33 cellular contexts compared by ENCODE assay signal in the genomic region with DNA sequence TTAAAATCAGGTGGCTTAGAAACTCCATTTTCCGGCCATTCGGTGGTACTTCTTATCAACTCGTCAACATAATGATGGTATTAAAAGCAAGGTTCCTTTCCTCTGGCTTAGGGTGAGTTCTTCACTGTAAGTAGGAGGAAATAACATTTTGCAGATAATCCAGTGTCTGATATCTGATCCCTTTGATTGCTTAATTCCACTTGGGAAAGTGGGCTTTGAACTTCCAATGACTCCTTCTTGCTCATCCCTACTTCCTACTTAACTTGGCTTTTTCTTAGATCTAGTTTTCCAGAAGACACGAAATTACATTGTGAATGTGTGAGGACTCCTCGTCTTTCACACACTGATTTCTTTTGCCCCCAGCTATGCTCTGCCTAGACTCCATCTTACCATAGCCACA. TPM values are rescaled to one million over a fixed set of nuclear protein-coding genes. Genes with fewer than 3 reads are reported as not detected.
DNase-seq lines count a peak whose midpoint lies in the region; ATAC-seq and TF ChIP-seq lines count a peak whose summit lies in the region.
"Had no signal": no experiment of that assay in that cellular context is flagged by ENCODE, and none has a peak within 500 bp of the region (broad histone marks: within the 10 kb centered on the region; RNA-seq: fewer than 3 reads in every experiment).

No MANE protein-coding gene starts in this region.

- in situ Hi-C loops in mammary epithelial cell (cut with MboI; ENCODE audit: low sequenced_read_pairs in 2 of 2): no loop called here

- no peaks in the 10 kb centered on the region for H3K9me2 ChIP-seq in hepatocyte (replicated peaks; ENCODE audit: insufficient read depth)

- H3K9ac ChIP-seq in mammary epithelial cell (ENCODE audit: insufficient read depth, low read length): no peak overlapping the region
- H3K9ac ChIP-seq: neural progenitor cell had no signal

- H3K79me2 ChIP-seq in mammary epithelial cell (ENCODE audit: insufficient read depth, low read length): peaks cover 2% of the 10 kb centered on the region
- H3K79me2 ChIP-seq in hepatocyte: no peaks in the 10 kb centered on the region

- WGBS in mammary epithelial cell (ENCODE audit: low coverage, missing lambda C conversion rate): 65% methylated on average over 5 of the region's 5 CpGs
- 63% methylated on average over 5 of the region's 5 CpGs for WGBS in hepatocyte (ENCODE audit: low lambda C conversion rate, missing lambda C conversion rate)

- H3K4me3 Mint-ChIP-seq in MCF 10A (ENCODE audit: unreplicated experiment): no peak overlapping the region
- H3K4me3 Mint-ChIP-seq: activated B cell treated with CpG ODN at 0.5 μM for 24 hours; activated CD4-positive, alpha-beta memory T cell treated with anti-CD3 and anti-CD28 coated beads for 36 hours; CD14-positive monocyte; neural progenitor cell; stimulated activated naive B cell treated with anti-CD40 and anti-IgM and Interleukin-4, amounts not matched to agents 10 μg/mL and 1 μg/mL and 100 μg/mL, for 72 hours had no signal

- no peak overlapping the region for H3K27ac Mint-ChIP-seq in MCF 10A (ENCODE audit: low read depth, unreplicated experiment)
- H3K27ac Mint-ChIP-seq: activated B cell treated with CpG ODN at 0.5 μM for 24 hours; activated CD4-positive, alpha-beta memory T cell treated with anti-CD3 and anti-CD28 coated beads for 36 hours; neural progenitor cell; stimulated activated naive B cell treated with anti-CD40 and anti-IgM and Interleukin-4, amounts not matched to agents 10 μg/mL and 1 μg/mL and 100 μg/mL, for 72 hours had no signal

- H3K9me3 Mint-ChIP-seq in MCF 10A (ENCODE audit: unreplicated experiment): no peaks in the 10 kb centered on the region
- H3K9me3 Mint-ChIP-seq: activated B cell treated with CpG ODN at 0.5 μM for 24 hours; activated CD4-positive, alpha-beta memory T cell treated with anti-CD3 and anti-CD28 coated beads for 36 hours; CD14-positive monocyte; neural progenitor cell; stimulated activated naive B cell treated with anti-CD40 and anti-IgM and Interleukin-4, amounts not matched to agents 10 μg/mL and 1 μg/mL and 100 μg/mL, for 72 hours had no signal

- H3K4me2 ChIP-seq in mammary epithelial cell (ENCODE audit: insufficient read depth, low read depth, low read length) (no peak overlapping the region), hepatocyte (no peak overlapping the region)
- H3K4me2 ChIP-seq: neural progenitor cell had no signal

- CTCF ChIA-PET in MCF 10A (lab: Yijun Ruan, JAX): no interaction called here
- CTCF ChIA-PET in mammary epithelial cell (lab: Charles Lee; ENCODE audit: low non-redundant PET): no interaction called here

- BruUV-seq in MCF 10A (replicated peaks; lab: Mats Ljungman, UMichigan) (no TSS peak), mammary epithelial cell (replicated peaks; lab: Mats Ljungman, UMichigan) (no TSS peak)

- no peaks in the 10 kb centered on the region for H3K27me3 ChIP-seq in mammary epithelial cell (ENCODE audit: insufficient read depth, low read length)
- H3K27me3 ChIP-seq in RWPE2 (ENCODE audit: insufficient read depth, poor library complexity, severe bottlenecking): no peaks in the 10 kb centered on the region
- H3K27me3 ChIP-seq in left lung: no peaks in the 10 kb centered on the region
- H3K27me3 ChIP-seq in hepatocyte: no peaks in the 10 kb centered on the region
- H3K27me3 ChIP-seq: neural progenitor cell, vagina had no signal

- H3K4me1 ChIP-seq in mammary epithelial cell (ENCODE audit: insufficient read depth, low read length) (peaks cover 46% of the 10 kb centered on the region), RWPE2 (ENCODE audit: insufficient read depth, poor library complexity, severe bottlenecking) (peaks cover 22% of the 10 kb centered on the region), left lung (no peaks in the 10 kb centered on the region), hepatocyte (ENCODE audit: insufficient read depth) (no peaks in the 10 kb centered on the region)
- H3K4me1 ChIP-seq: neural progenitor cell, psoas muscle, vagina had no signal

- no peaks in the 10 kb centered on the region for H3K27me3 Mint-ChIP-seq in MCF 10A (ENCODE audit: insufficient read depth, unreplicated experiment)
- H3K27me3 Mint-ChIP-seq: activated B cell treated with CpG ODN at 0.5 μM for 24 hours; activated CD4-positive, alpha-beta memory T cell treated with anti-CD3 and anti-CD28 coated beads for 36 hours; stimulated activated naive B cell treated with anti-CD40 and anti-IgM and Interleukin-4, amounts not matched to agents 10 μg/mL and 1 μg/mL and 100 μg/mL, for 72 hours had no signal

- H3K4me3 ChIP-seq in mammary epithelial cell (replicated peaks in 1 of 3; ENCODE audit: insufficient read depth in 1 of 3, low read depth in 2 of 3, low read length in 3 of 3) (no peak overlapping the region), RWPE2 (ENCODE audit: severe bottlenecking) (no peak overlapping the region), fibroblast of mammary gland (ENCODE audit: control insufficient read depth, low read depth, low read length) (no peak overlapping the region), left lung (no peak overlapping the region), hepatocyte (no peak overlapping the region)
- H3K4me3 ChIP-seq: lung, neural progenitor cell, psoas muscle, thoracic aorta, vagina had no signal

- H3K27ac ChIP-seq in mammary epithelial cell (ENCODE audit: insufficient read depth, low read depth, low read length) (no peak overlapping the region), RWPE2 (ENCODE audit: poor library complexity, severe bottlenecking) (peak overlapping the region; percentile 32), left lung (no peak overlapping the region), hepatocyte (no peak overlapping the region)
- H3K27ac ChIP-seq: neural progenitor cell, psoas muscle, thoracic aorta, vagina had no signal

- H3K36me3 Mint-ChIP-seq in MCF 10A (ENCODE audit: insufficient read depth, unreplicated experiment): peaks cover 50% of the 10 kb centered on the region

- TF ChIP-seq CTCF in MCF 10A (IDR thresholded peaks at IDR 0.05; ENCODE audit: unreplicated experiment) (no peak), mammary epithelial cell (conservative IDR thresholded peaks at IDR 0.05 in 1 of 2, IDR thresholded peaks at IDR 0.05 in 1 of 2; ENCODE audit: extremely low read depth in 1 of 2, insufficient read depth in 1 of 2, low read depth in 1 of 2, low read length in 2 of 2) (no peak), RWPE2 (IDR thresholded peaks at IDR 0.05; ENCODE audit: poor library complexity, severe bottlenecking) (no peak), fibroblast of mammary gland (conservative IDR thresholded peaks at IDR 0.05; ENCODE audit: control insufficient read depth, insufficient read depth, low read depth, low read length) (no peak), left lung (IDR thresholded peaks at IDR 0.05) (no peak), hepatocyte (IDR thresholded peaks at IDR 0.05; ENCODE audit: poor library complexity) (no peak)

- dilution Hi-C loops in mammary epithelial cell (cut with HindIII; ENCODE audit: low sequenced_read_pairs): no loop called here

- H2AFZ ChIP-seq in mammary epithelial cell (ENCODE audit: low read depth, low read length) (no peak overlapping the region), hepatocyte (no peak overlapping the region)
- H2AFZ ChIP-seq: neural progenitor cell had no signal

- ATAC-seq in RWPE2 (ENCODE audit: low read depth): peak; percentile 65
- ATAC-seq in left lung: no peak
- ATAC-seq: psoas muscle; Right ventricle myocardium inferior; stimulated activated naive B cell treated with anti-CD40 and anti-IgM and Interleukin-4, amounts not matched to agents 10 μg/mL and 1 μg/mL and 100 μg/mL, for 72 hours had no signal

- POLR2A ChIA-PET in MCF 10A (lab: Yijun Ruan, JAX): no interaction called here

- peaks cover 4% of the 10 kb centered on the region for H3K4me1 Mint-ChIP-seq in MCF 10A (ENCODE audit: insufficient read depth, unreplicated experiment)
- H3K4me1 Mint-ChIP-seq: activated B cell treated with CpG ODN at 0.5 μM for 24 hours; CD14-positive monocyte; stimulated activated naive B cell treated with anti-CD40 and anti-IgM and Interleukin-4, amounts not matched to agents 10 μg/mL and 1 μg/mL and 100 μg/mL, for 72 hours had no signal

- no peaks in the 10 kb centered on the region for H3K9me3 ChIP-seq in mammary epithelial cell (replicated peaks; ENCODE audit: insufficient read depth, low read length)
- no peaks in the 10 kb centered on the region for H3K9me3 ChIP-seq in RWPE2 (ENCODE audit: severe bottlenecking)
- no peaks in the 10 kb centered on the region for H3K9me3 ChIP-seq in left lung
- no peaks in the 10 kb centered on the region for H3K9me3 ChIP-seq in hepatocyte (ENCODE audit: low read depth)
- H3K9me3 ChIP-seq: psoas muscle, thoracic aorta, vagina had no signal

- intact Hi-C loops in MCF 10A (cut with micrococcal nuclease): no loop called here
- intact Hi-C loops in mammary epithelial cell (cut with micrococcal nuclease): no loop called here
- intact Hi-C loops in left lung (cut with DNase I): no loop called here

- H4K20me1 ChIP-seq in mammary epithelial cell (ENCODE audit: insufficient read depth, low read length): no peaks in the 10 kb centered on the region
- H4K20me1 ChIP-seq in hepatocyte (ENCODE audit: insufficient read depth, poor library complexity, severe bottlenecking): no peaks in the 10 kb centered on the region

- peaks cover 21% of the 10 kb centered on the region for H3K36me3 ChIP-seq in mammary epithelial cell (ENCODE audit: insufficient read depth, low read length)
- peaks cover 51% of the 10 kb centered on the region for H3K36me3 ChIP-seq in RWPE2 (ENCODE audit: low read depth)
- H3K36me3 ChIP-seq in left lung: peaks cover 0 to 79% of the 10 kb centered on the region in 2 donors
- H3K36me3 ChIP-seq in hepatocyte (replicated peaks; ENCODE audit: insufficient read depth, low read depth): no peaks in the 10 kb centered on the region
- H3K36me3 ChIP-seq: neural progenitor cell had no signal

- peak; percentile 29 for DNase-seq in MCF 10A (ENCODE audit: unreplicated experiment)
- no peak for DNase-seq in mammary epithelial cell
- DNase-seq in RWPE2 (ENCODE audit: low spot score): no peak
- peak; percentile 87 for DNase-seq in fibroblast of mammary gland (ENCODE audit: low read depth)
- DNase-seq in stromal cell of bone marrow (ENCODE audit: low read depth): peak; percentile 8
- no peak for DNase-seq in left lung
- no peak for DNase-seq in hypothalamus (lab: John Stamatoyannopoulos, UW)
- no peak for DNase-seq in hepatocyte (ENCODE audit: low spot score)
- DNase-seq: activated B cell treated with CpG ODN at 0.5 μM for 24 hours; activated CD4-positive, alpha-beta memory T cell treated with anti-CD3 and anti-CD28 coated beads for 36 hours; activated naive CD4-positive, alpha-beta T cell; activated T-cell treated with anti-CD3 and anti-CD28 coated beads for 4 hours; amygdala; foreskin melanocyte; GDM1; hippocampal formation; Karpas-422; kidney; NCI-H1048; NCI-H510A; psoas muscle; small intestine; stimulated activated naive B cell treated with anti-CD40 and anti-IgM and Interleukin-4, amounts not matched to agents 10 μg/mL and 1 μg/mL and 100 μg/mL, for 72 hours; T-helper 9 cell had no signal

RNA-seq across cellular contexts. Expression of a gene that starts 31.5 kb away (rescaled TPM):
- total RNA-seq in MCF 10A (2022) (28.5 and 28.8 TPM in 2 replicates), mammary epithelial cell (10 to 100 TPM; 22.7 to 27.0 TPM), left lung (10 to 100 TPM; 12.4 to 15.0 TPM), hepatocyte (10.5 and 13.1 TPM in 2 replicates)
- polyA plus RNA-seq in mammary epithelial cell (17.3 TPM), hepatocyte (7.3 and 10.5 TPM in 2 replicates)
- polyA minus RNA-seq in mammary epithelial cell: 27.1 TPM

RNA-seq across cellular contexts. Expression of a gene that starts 32.0 kb away (rescaled TPM):
- total RNA-seq in MCF 10A (2022) (18.3 and 19.7 TPM in 2 replicates), mammary epithelial cell (10 to 100 TPM; 19.5 to 20.8 TPM), left lung (10 to 100 TPM; 13.1 to 14.1 TPM), hepatocyte (16.6 and 19.2 TPM in 2 replicates)
- polyA plus RNA-seq in mammary epithelial cell (5.2 TPM), hepatocyte (5.7 and 6.1 TPM in 2 replicates)
- polyA minus RNA-seq in mammary epithelial cell: 23.3 TPM

RNA-seq across cellular contexts. Expression of a gene that starts 55.8 kb away (rescaled TPM):
- total RNA-seq in MCF 10A (2022) (not detected in 2 replicates), mammary epithelial cell (not detected), left lung (not detected), hepatocyte (not detected in 2 replicates)
- polyA plus RNA-seq in mammary epithelial cell (not detected), hepatocyte (not detected in 2 replicates)
- not detected for polyA minus RNA-seq in mammary epithelial cell
- total RNA-seq: activated B cell treated with CpG ODN at 0.5 μM for 24 hours; activated CD4-positive, alpha-beta memory T cell treated with anti-CD3 and anti-CD28 coated beads for 36 hours; cardiac septum; dermis microvascular lymphatic vessel endothelial cell; endothelial cell of umbilical vein; kidney; lung; psoas muscle; Right ventricle myocardium inferior; thoracic aorta; vagina had no signal
- polyA plus RNA-seq: CD14-positive monocyte, endothelial cell of umbilical vein, lung, psoas muscle, small intestine had no signal

Comparison
In these comparisons a context has a peak if more than half of its experiments do, and no peak if none do; other contexts are left out.
1. DNase-seq: peak in MCF 10A (single experiment), fibroblast of mammary gland (single experiment) and stromal cell of bone marrow (single experiment); none in mammary epithelial cell (single experiment), RWPE2 (single experiment), left lung (0 of 2), hypothalamus (0 of 51) and hepatocyte (single experiment).